Comparison of ENCODE assay signal across 8 cellular contexts in the genomic region with DNA sequence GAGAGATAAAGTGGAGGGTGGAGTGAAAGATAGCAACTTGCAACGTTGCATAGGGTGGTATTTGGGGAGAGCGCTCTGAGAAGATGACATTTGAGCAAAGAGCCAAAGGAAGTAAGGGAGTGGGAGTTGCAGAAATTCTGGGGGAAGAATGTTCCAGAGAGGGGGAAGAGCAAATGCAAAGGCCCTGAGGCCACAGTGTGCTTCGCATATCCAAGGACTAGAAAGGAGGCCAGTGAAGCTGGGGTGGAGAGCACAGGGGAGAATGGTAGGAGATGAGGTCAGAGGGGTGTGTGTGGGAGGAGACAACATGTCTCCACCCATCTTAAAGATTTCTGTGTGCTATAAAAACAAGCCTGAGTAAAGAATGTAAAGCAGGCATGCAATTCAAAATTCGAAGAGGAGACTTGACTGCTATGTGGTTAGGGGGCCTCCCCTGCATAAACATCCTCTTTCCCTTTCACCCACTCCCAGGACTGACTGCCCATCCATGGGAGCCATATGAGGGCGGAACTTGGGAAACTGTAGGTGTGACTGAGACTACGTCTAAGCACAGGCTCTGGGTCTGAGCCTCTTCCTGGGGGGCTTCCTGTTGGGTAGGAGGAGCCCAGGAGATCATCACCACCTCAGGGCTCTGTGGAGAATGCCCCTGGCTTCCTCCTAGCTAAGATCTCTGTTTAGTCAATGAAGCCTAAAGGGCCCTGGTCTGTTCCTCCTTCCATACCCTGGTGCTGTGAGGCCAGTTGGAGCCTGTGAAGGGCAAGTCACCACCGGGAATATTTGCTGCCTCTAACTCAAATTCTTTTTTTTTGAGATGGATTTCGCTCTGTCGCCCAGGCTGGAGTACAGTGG. TPM values are rescaled to one million over a fixed set of nuclear protein-coding genes. Genes with fewer than 3 reads are reported as not detected.
DNase-seq lines count a peak whose midpoint lies in the region; ATAC-seq and TF ChIP-seq lines count a peak whose summit lies in the region.
"Had no signal": no experiment of that assay in that cellular context is flagged by ENCODE, and none has a peak within 500 bp of the region (broad histone marks: within the 10 kb centered on the region; RNA-seq: fewer than 3 reads in every experiment).

No MANE protein-coding gene starts in this region.

- DNase-seq in GM23248 (peak; percentile 53), OCI-M1 (lab: John Stamatoyannopoulos, UW) (peak; percentile 33), epithelial cell of esophagus (ENCODE audit: low read depth) (peak; percentile 53), MG63 (no peak)
- no peak for DNase-seq in effector CD4-positive, alpha-beta T cell
- DNase-seq: cerebellar nuclear complex had no signal

- H3K9me3 ChIP-seq in GM23248 (ENCODE audit: low read depth), result no peaks in the 10 kb centered on the region
- no peaks in the 10 kb centered on the region for H3K9me3 ChIP-seq in MG63

- H3K27ac ChIP-seq in GM23248 (peak overlapping the region; percentile 97), skin epidermis (peak overlapping the region in 12 of 21 experiments; percentile 39 to 97 (median 83))

- no peak for ATAC-seq in GM21367 (IDR thresholded peaks at IDR 0.05; ENCODE audit: unreplicated experiment)

- 76 to 81% methylated on average over 9 of the region's 9 CpGs for WGBS in GM23248 (ENCODE audit: low coverage in 1 of 2, low lambda C conversion rate in 2 of 2, missing lambda C conversion rate in 2 of 2), 2 experiments

- peaks cover 37% of the 10 kb centered on the region for H3F3A ChIP-seq in GM23248 (ENCODE audit: insufficient read depth)

- H3K27me3 ChIP-seq in GM23248 (replicated peaks; ENCODE audit: insufficient read depth) (no peaks in the 10 kb centered on the region), MG63 (no peaks in the 10 kb centered on the region)

- in situ Hi-C loops in GM23248 (cut with MboI), result no loop called here

- no peaks in the 10 kb centered on the region; the same call in 1 of the 2 replicates for H4K20me1 ChIP-seq in GM23248 (ENCODE audit: insufficient read depth)

- peak overlapping the region; percentile 83 for H3K4me2 ChIP-seq in GM23248 (ENCODE audit: unreplicated experiment)

- H2AFZ ChIP-seq in GM23248, result peak overlapping the region; percentile 23; the same call in 1 of the 2 replicates

- H3K79me2 ChIP-seq in GM23248 (ENCODE audit: insufficient read depth), result peaks cover 20% of the 10 kb centered on the region

- peaks cover 24% of the 10 kb centered on the region for H3K4me1 ChIP-seq in GM23248 (ENCODE audit: insufficient read depth)

- no peak overlapping the region for H3K4me3 ChIP-seq in GM23248
- H3K4me3 ChIP-seq in epithelial cell of esophagus (ENCODE audit: low read length), result no peak overlapping the region
- H3K4me3 ChIP-seq in skin epidermis, result no peak overlapping the region
- no peak overlapping the region for H3K4me3 ChIP-seq in MG63

- H3K9me2 ChIP-seq in GM23248 (ENCODE audit: insufficient read depth), result no peaks in the 10 kb centered on the region

- peak overlapping the region; percentile 81 for H3K9ac ChIP-seq in GM23248

- TF ChIP-seq CTCF in epithelial cell of esophagus (IDR thresholded peaks at IDR 0.05; ENCODE audit: insufficient read depth, low read depth, low read length, missing control alignments), result no peak

- H3K36me3 ChIP-seq in GM23248 (ENCODE audit: low read depth) (no peaks in the 10 kb centered on the region), MG63 (peaks cover 13% of the 10 kb centered on the region)

RNA-seq across cellular contexts. Expression of a gene that starts 2.9 kb away (rescaled TPM):
- total RNA-seq in GM23248 (2014; rRNA removed; shearing (Covaris generic)), result 1,589 and 1,665 TPM in 2 replicates
- polyA plus RNA-seq in GM23248 (2016; fragmentation: Nextera tagmentation; extraction: Ambion mirVana), result 1,380 and 1,381 TPM in 2 replicates
- 348 and 588 TPM in 2 replicates for total RNA-seq in MG63 (2014; rRNA removed; shearing (Covaris generic); ENCODE audit: low replicate concordance)

Comparison
In these comparisons a context has a peak if more than half of its experiments do, and no peak if none do; other contexts are left out.
1. DNase-seq: peak in GM23248 (single experiment), OCI-M1 (single experiment) and epithelial cell of esophagus (single experiment); none in MG63 (single experiment) and effector CD4-positive, alpha-beta T cell (single experiment).